ENCODE assay signal across 14 cellular contexts in the genomic region with DNA sequence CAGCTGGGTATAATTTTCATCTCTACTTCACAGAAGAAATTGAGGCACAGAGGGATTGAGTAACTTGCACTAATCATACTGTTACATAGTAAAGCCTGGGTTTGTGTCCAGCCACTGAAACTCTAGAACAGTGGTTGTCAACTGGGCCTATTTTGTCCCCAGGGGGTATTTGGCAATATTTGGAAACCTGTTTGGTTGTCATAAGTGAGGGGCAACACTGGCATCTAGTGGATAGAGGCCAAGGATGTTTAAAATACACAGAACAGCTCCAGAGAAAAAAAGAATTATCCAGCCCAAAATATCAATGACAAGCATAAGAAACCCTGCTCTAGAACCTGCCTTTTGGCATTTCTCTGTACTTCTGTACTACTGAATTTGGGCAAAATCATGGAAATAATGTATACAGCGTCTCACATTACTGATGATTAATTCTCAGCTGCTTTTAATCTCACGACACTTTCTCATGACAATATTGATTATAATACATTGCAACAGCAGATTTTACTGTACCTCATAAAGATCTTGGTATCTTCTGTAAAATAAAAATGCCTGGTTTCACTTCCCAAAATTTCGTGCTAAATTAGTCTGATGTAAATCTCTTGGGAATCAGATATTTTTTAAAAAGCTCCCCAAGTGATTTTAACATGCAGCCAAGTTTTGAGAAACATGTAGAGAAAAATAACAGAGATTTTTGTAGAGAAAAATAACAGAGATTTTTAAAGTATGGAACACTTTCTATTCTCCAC.
A peak's percentile ranks its signal among the peaks of the same experiment; 100 is the strongest.
DNase-seq lines count a peak whose midpoint lies in the region; ATAC-seq and TF ChIP-seq lines count a peak whose summit lies in the region.
"Had no signal": no experiment of that assay in that cellular context is flagged by ENCODE, and none has a peak within 500 bp of the region (broad histone marks: within the 10 kb centered on the region; RNA-seq: fewer than 3 reads in every experiment).

No MANE protein-coding gene starts in this region.

- H3K79me2 ChIP-seq in OCI-LY7 (ENCODE audit: insufficient read depth, low read depth, low read length) = no peaks in the 10 kb centered on the region

- peak overlapping the region in 1 of 2 donors; percentile 11 for H3K4me3 Mint-ChIP-seq in stimulated activated naive B cell treated with anti-CD40 and anti-IgM and Interleukin-4, amounts not matched to agents 10 μg/mL and 1 μg/mL and 100 μg/mL, for 72 hours

- 0 out of 2 replicates have a peak overlapping the region, but pooled peaks have one; percentile 55 for H2AFZ ChIP-seq in OCI-LY7 (ENCODE audit: low read length)

- no peaks in the 10 kb centered on the region for H3K36me3 ChIP-seq in OCI-LY7 (ENCODE audit: insufficient read depth, low read length)
- H3K36me3 ChIP-seq: upper lobe of right lung had no signal

- peak; percentile 51 for TF ChIP-seq CTCF in OCI-LY7 (conservative IDR thresholded peaks at IDR 0.05; ENCODE audit: low read length)
- TF ChIP-seq CTCF in GM10248 (IDR thresholded peaks at IDR 0.05; ENCODE audit: control extremely low read depth, extremely low read depth, low read depth, missing control alignments) = no peak
- no peak for TF ChIP-seq CTCF in foreskin fibroblast (IDR thresholded peaks at IDR 0.05; ENCODE audit: low read depth, low read length)

- POLR2A ChIA-PET in OCI-LY7 (lab: Charles Lee) (interaction anchor here (0.8 kb wide), 1 partner anchor 12 kb away, joined by 3 read pairs; no protein-coding TSS in a partner anchor), GM10248 (lab: Yijun Ruan, JAX) (no interaction called here)

- no peak overlapping the region for H3K27ac ChIP-seq in OCI-LY7 (ENCODE audit: low read depth, low read length, poor library complexity, severe bottlenecking)
- H3K27ac ChIP-seq: upper lobe of right lung had no signal

- peaks cover 20% of the 10 kb centered on the region for H3K4me1 ChIP-seq in OCI-LY7 (ENCODE audit: insufficient read depth, low read length, poor library complexity, severe bottlenecking)
- H3K4me1 ChIP-seq: upper lobe of right lung had no signal

- CTCF ChIA-PET in OCI-LY7 (lab: Charles Lee; ENCODE audit: unreplicated experiment) (no interaction called here), GM10248 (lab: Yijun Ruan, JAX) (interaction anchor here (1.1 to 1.6 kb wide), 2 partner anchors 18 to 66 kb away, joined by 3 read pairs; no protein-coding TSS in a partner anchor)

- peak overlapping the region; percentile 21 for H3K4me2 ChIP-seq in OCI-LY7 (ENCODE audit: low read length)

- peaks cover 0 to 4% of the 10 kb centered on the region in 2 donors for H3K9me3 Mint-ChIP-seq in stimulated activated naive B cell treated with anti-CD40 and anti-IgM and Interleukin-4, amounts not matched to agents 10 μg/mL and 1 μg/mL and 100 μg/mL, for 72 hours
- H3K9me3 Mint-ChIP-seq: activated naive CD4-positive, alpha-beta T cell treated with anti-CD3 and anti-CD28 coated beads, Interleukin-2, amount 50 U/mL, for 72 hours had no signal

- peaks cover 24 to 37% of the 10 kb centered on the region in 2 donors for H3K4me1 Mint-ChIP-seq in stimulated activated naive B cell treated with anti-CD40 and anti-IgM and Interleukin-4, amounts not matched to agents 10 μg/mL and 1 μg/mL and 100 μg/mL, for 72 hours

- DNase-seq in NCI-H82 (lab: John Stamatoyannopoulos, UW) = peak; percentile 6
- no peak for DNase-seq in NCI-H82 treated with DMSO at 0.1 percent for 48 hours (lab: John Stamatoyannopoulos, UW; ENCODE audit: unreplicated experiment)
- DNase-seq in OCI-LY7 (ENCODE audit: low spot score) = peak; percentile 7
- no peak for DNase-seq in stimulated activated naive B cell treated with anti-CD40 and anti-IgM and Interleukin-4, amounts not matched to agents 10 μg/mL and 1 μg/mL and 100 μg/mL, for 72 hours
- DNase-seq in mucosa of gallbladder (ENCODE audit: low spot score) = no peak
- no peak for DNase-seq in GM10248 (ENCODE audit: extremely low spot score)
- no peak for DNase-seq in foreskin fibroblast
- DNase-seq: activated CD8-positive, alpha-beta memory T cell treated with anti-CD3 and anti-CD28 coated beads for 24 hours; DMS79; NCI-H1694 treated with DMSO at 0.1 percent for 48 hours; T1000; upper lobe of right lung had no signal

- H3K36me3 Mint-ChIP-seq in stimulated activated naive B cell treated with anti-CD40 and anti-IgM and Interleukin-4, amounts not matched to agents 10 μg/mL and 1 μg/mL and 100 μg/mL, for 72 hours = peaks cover 0 to 4% of the 10 kb centered on the region in 2 donors
- H3K36me3 Mint-ChIP-seq: activated naive CD4-positive, alpha-beta T cell treated with anti-CD3 and anti-CD28 coated beads, Interleukin-2, amount 50 U/mL, for 72 hours had no signal

- ATAC-seq in HG03457 (IDR thresholded peaks at IDR 0.05; ENCODE audit: unreplicated experiment) = peak; percentile 59
- ATAC-seq in stimulated activated naive B cell treated with anti-CD40 and anti-IgM and Interleukin-4, amounts not matched to agents 10 μg/mL and 1 μg/mL and 100 μg/mL, for 72 hours (replicated peaks) = peak; percentile 78 to 80
- ATAC-seq: activated naive CD4-positive, alpha-beta T cell treated with anti-CD3 and anti-CD28 coated beads, Interleukin-2, amount 50 U/mL, for 72 hours; upper lobe of right lung had no signal

- H3K27me3 Mint-ChIP-seq in stimulated activated naive B cell treated with anti-CD40 and anti-IgM and Interleukin-4, amounts not matched to agents 10 μg/mL and 1 μg/mL and 100 μg/mL, for 72 hours = no peaks in the 10 kb centered on the region

- H3K9me2 ChIP-seq in OCI-LY7 (ENCODE audit: insufficient read depth, low read length) = no peaks in the 10 kb centered on the region

- no peaks in the 10 kb centered on the region for H4K20me1 ChIP-seq in OCI-LY7 (ENCODE audit: insufficient read depth, low read length)

- no TSS peak for BruUV-seq in OCI-LY7 (replicated peaks; lab: Mats Ljungman, UMichigan)

- no peaks in the 10 kb centered on the region for H3K9me3 ChIP-seq in OCI-LY7 (ENCODE audit: low read length)
- H3K9me3 ChIP-seq: upper lobe of right lung had no signal

- no peak overlapping the region for H3K27ac Mint-ChIP-seq in stimulated activated naive B cell treated with anti-CD40 and anti-IgM and Interleukin-4, amounts not matched to agents 10 μg/mL and 1 μg/mL and 100 μg/mL, for 72 hours
- H3K27ac Mint-ChIP-seq: activated naive CD4-positive, alpha-beta T cell treated with anti-CD3 and anti-CD28 coated beads, Interleukin-2, amount 50 U/mL, for 72 hours had no signal

- intact Hi-C loops in OCI-LY7 (cut with micrococcal nuclease; ENCODE audit: unreplicated experiment) = no loop called here

- H3K4me3 ChIP-seq in OCI-LY7 (ENCODE audit: low read depth, low read length, poor library complexity, severe bottlenecking) (no peak overlapping the region), foreskin fibroblast (ENCODE audit: low read depth in 1 of 2, low read length in 2 of 2) (no peak overlapping the region)
- H3K4me3 ChIP-seq: upper lobe of right lung had no signal

Comparison
In these comparisons a context has a peak if more than half of its experiments do, and no peak if none do; other contexts are left out.
1. DNase-seq: peak in NCI-H82 (single experiment) and OCI-LY7 (single experiment); none in NCI-H82 treated with DMSO at 0.1 percent for 48 hours (single experiment), stimulated activated naive B cell treated with anti-CD40 and anti-IgM and Interleukin-4, amounts not matched to agents 10 μg/mL and 1 μg/mL and 100 μg/mL, for 72 hours (single experiment), mucosa of gallbladder (single experiment), GM10248 (single experiment) and foreskin fibroblast (0 of 2).